Comparison of ENCODE assay signal across 8 cellular contexts in genomic region chr4:108649863-108650211, GRCh38. TPM values are rescaled to one million over a fixed set of nuclear protein-coding genes. Genes with fewer than 3 reads are reported as not detected.
A peak's percentile ranks its signal among the peaks of the same experiment; 100 is the strongest.
DNase-seq lines count a peak whose midpoint lies in the region; ATAC-seq, FAIRE-seq and TF ChIP-seq lines count a peak whose summit lies in the region.

No MANE protein-coding gene starts in this region.

- intact Hi-C loops in psoas muscle (cut with DNase I) = loop anchor here in 1 of 2 donors (1.0 kb wide), 1 partner anchor 30 kb away; the partner anchor contains the start of gene RPL34

- POLR2A ChIA-PET in H1 (lab: Charles Lee; ENCODE audit: partially characterized antibody) = interaction anchor here (0.6 to 3.7 kb wide), 15 partner anchors 9 to 359 kb away, joined by 3 to 25 read pairs (median 4); partner anchors contain the start of genes ETNPPL and RPL34

- H3K18ac ChIP-seq in H1 (ENCODE audit: extremely low read depth, low read length) = no peak overlapping the region

- CTCF ChIA-PET in H1 (lab: Charles Lee; ENCODE audit: partially characterized antibody) = interaction anchor here (0.7 to 1.3 kb wide), 5 partner anchors 12 to 813 kb away, joined by 3 to 4 read pairs (median 3); no protein-coding TSS in a partner anchor

- H3K27ac ChIP-seq in DOHH2 (ENCODE audit: low read depth, low read length) (peak overlapping the region; percentile 26; the same call in 1 of the 2 replicates), H1 (ENCODE audit: low read depth, low read length) (no peak overlapping the region), psoas muscle (peak overlapping the region; percentile 93)

- H4K20me1 ChIP-seq in DOHH2 (ENCODE audit: control insufficient read depth, insufficient read depth, low read depth, low read length) (peaks cover 3% of the 10 kb centered on the region; the same call in 1 of the 2 replicates), H1 (replicated peaks in 1 of 2; ENCODE audit: control insufficient read depth in 1 of 2, insufficient read depth in 2 of 2, low read length in 2 of 2) (peaks cover 0 to 2% of the 10 kb centered on the region in 2 experiments)

- 10% methylated on average over 6 of the region's 6 CpGs; no CpG with 5 or more reads in 1 of the 2 experiments for WGBS in H1 (ENCODE audit: extremely low coverage in 1 of 2, insufficient coverage in 1 of 2, insufficient read length in 1 of 2, insufficient replicate concordance in 2 of 2, low coverage in 1 of 2, low lambda C conversion rate in 2 of 2, missing lambda C conversion rate in 1 of 2), 2 experiments
- 0 to 1% (median 1%) methylated on average over 6 of the region's 6 CpGs for WGBS in psoas muscle, 3 donors

- H3K4me1 ChIP-seq in DOHH2 (ENCODE audit: control insufficient read depth, low read length) = peaks cover 21% of the 10 kb centered on the region
- H3K4me1 ChIP-seq in H1 (replicated peaks in 1 of 4; ENCODE audit: control insufficient read depth in 3 of 4, insufficient read depth in 4 of 4, low read length in 3 of 4) = no peaks in the 10 kb centered on the region
- H3K4me1 ChIP-seq in psoas muscle = peaks cover 12% of the 10 kb centered on the region

- no peaks in the 10 kb centered on the region for H3K9me3 ChIP-seq in DOHH2 (ENCODE audit: control insufficient read depth, insufficient read depth, low read length)
- no peaks in the 10 kb centered on the region for H3K9me3 ChIP-seq in H1 (ENCODE audit: insufficient read depth in 2 of 2, low read depth in 1 of 2, low read length in 1 of 2)
- H3K9me3 ChIP-seq in psoas muscle = no peaks in the 10 kb centered on the region

- H2BK20ac ChIP-seq in H1 (ENCODE audit: low read length) = no peak overlapping the region

- H3K36me3 ChIP-seq in DOHH2 (ENCODE audit: control insufficient read depth, low read length) (peaks cover 16% of the 10 kb centered on the region), H1 (ENCODE audit: control insufficient read depth in 2 of 4, insufficient read depth in 4 of 4, low read length in 3 of 4) (no peaks in the 10 kb centered on the region), psoas muscle (ENCODE audit: insufficient read depth in 1 of 2, low read depth in 1 of 2) (no peaks in the 10 kb centered on the region)

- H3K23ac ChIP-seq in H1 (ENCODE audit: insufficient read length) = no peak overlapping the region

- no peaks in the 10 kb centered on the region for H3K9me2 ChIP-seq in DOHH2 (replicated peaks; ENCODE audit: control insufficient read depth, low read length)

- no peak overlapping the region for H4K91ac ChIP-seq in H1 (replicated peaks; ENCODE audit: insufficient read length, low read length)

- H2AK5ac ChIP-seq in H1 (ENCODE audit: low read depth, low read length) = no peak overlapping the region

- H3K79me2 ChIP-seq in DOHH2 (ENCODE audit: control insufficient read depth, low read length) (peaks cover 45% of the 10 kb centered on the region), H1 (ENCODE audit: control insufficient read depth in 1 of 2, insufficient read depth in 2 of 2, low read length in 2 of 2) (peaks cover 6 to 44% of the 10 kb centered on the region in 2 experiments)

- H3K23me2 ChIP-seq in H1 (ENCODE audit: low read depth, low read length) = no peaks in the 10 kb centered on the region

- DNase-seq in Jurkat, Clone E6-1 (ENCODE audit: low read depth, low spot score) = no peak
- DNase-seq in H1 (ENCODE audit: low read depth in 1 of 2, low spot score in 2 of 2) = no peak
- DNase-seq in psoas muscle = no peak
- no peak for DNase-seq in SHP77 treated with DMSO at 0.1 percent for 48 hours (lab: John Stamatoyannopoulos, UW)
- DNase-seq in MV-4-11 (lab: John Stamatoyannopoulos, UW) = no peak
- no peak for DNase-seq in activated gamma-delta T cell treated with Interleukin-2 at 50 U/mL for 16 hours

- H2AFZ ChIP-seq in H1 (ENCODE audit: low read length) = peak overlapping the region; percentile 98

- no peak; a peak in 1 of 3 replicates for TF ChIP-seq POLR2A in H1 (IDR thresholded peaks at IDR 0.05; ENCODE audit: control extremely low read depth in 1 of 2, low read depth in 2 of 2, low read length in 2 of 2)

- H3K4me2 ChIP-seq in DOHH2 (ENCODE audit: low read length) (peak overlapping the region; percentile 75), H1 (ENCODE audit: insufficient read depth in 1 of 2, low read depth in 2 of 2, low read length in 2 of 2) (peak overlapping the region; percentile 60 to 63)

- no peak for TF ChIP-seq EP300 in H1 (IDR thresholded peaks at IDR 0.05; ENCODE audit: borderline replicate concordance in 1 of 2, low read depth in 2 of 2, low read length in 2 of 2)

- H4K5ac ChIP-seq in H1 (ENCODE audit: insufficient read length, low read depth, low read length) = no peak overlapping the region

- H4K8ac ChIP-seq in H1 (ENCODE audit: extremely low read depth, insufficient read depth, low read length) = no peak overlapping the region

- peak overlapping the region in 1 of 4 experiments; percentile 68; a peak in 1 of 7 replicates for H3K9ac ChIP-seq in H1 (replicated peaks in 1 of 4; ENCODE audit: extremely low read depth in 1 of 4, low read depth in 3 of 4, low read length in 3 of 4)

- no peak overlapping the region for H2BK15ac ChIP-seq in H1 (ENCODE audit: low read length)

- no peak for TF ChIP-seq RAD21 in H1 (IDR thresholded peaks at IDR 0.05 in 1 of 2, conservative IDR thresholded peaks at IDR 0.05 in 1 of 2; ENCODE audit: low read depth in 2 of 2, low read length in 2 of 2)

- H2BK12ac ChIP-seq in H1 (ENCODE audit: low read depth, low read length) = no peak overlapping the region

- TF ChIP-seq CTCF in DOHH2 (IDR thresholded peaks at IDR 0.05; ENCODE audit: low read depth, low read length, poor library complexity, severe bottlenecking) = no peak
- TF ChIP-seq CTCF in H1 (IDR thresholded peaks at IDR 0.05; ENCODE audit: control extremely low read depth in 1 of 3, insufficient read depth in 1 of 3, low read depth in 1 of 3, low read length in 3 of 3) = no peak
- no peak for TF ChIP-seq CTCF in psoas muscle (IDR thresholded peaks at IDR 0.05)

- no peak overlapping the region for H3K14ac ChIP-seq in H1 (ENCODE audit: insufficient read length)

- peaks cover 3% of the 10 kb centered on the region; the same call in 1 of the 2 replicates for H3F3A ChIP-seq in DOHH2 (ENCODE audit: control insufficient read depth, insufficient read depth)

- H3K4me3 ChIP-seq in DOHH2 (ENCODE audit: low read length) (peak overlapping the region; percentile 99), H1 (ENCODE audit: extremely low read depth in 1 of 4, insufficient read depth in 2 of 4, low read depth in 3 of 4, low read length in 4 of 4) (peak overlapping the region; percentile 26 to 92 (median 62)), psoas muscle (peak overlapping the region; percentile 99)
- H3K4me3 ChIP-seq in Jurkat, Clone E6-1 (ENCODE audit: low read length) = peak overlapping the region; percentile 99

- no peaks in the 10 kb centered on the region for H3K27me3 ChIP-seq in DOHH2 (ENCODE audit: control insufficient read depth, low read length)
- H3K27me3 ChIP-seq in H1 (replicated peaks in 1 of 4; ENCODE audit: control insufficient read depth in 3 of 4, extremely low read depth in 1 of 4, insufficient read depth in 3 of 4, low read length in 3 of 4) = no peaks in the 10 kb centered on the region
- H3K27me3 ChIP-seq in psoas muscle (ENCODE audit: insufficient read depth in 3 of 3, low read length in 2 of 3) = no peaks in the 10 kb centered on the region

- H3K4ac ChIP-seq in H1 (replicated peaks; ENCODE audit: insufficient read length, low read depth, low read length) = no peak overlapping the region

- no peak for FAIRE-seq in H1 (lab: Jason Lieb, UNC)

- no peak overlapping the region for H2BK5ac ChIP-seq in H1 (ENCODE audit: low read depth, low read length)

- ATAC-seq in GM21576 (IDR thresholded peaks at IDR 0.05; ENCODE audit: unreplicated experiment) (peak; percentile 3), psoas muscle (peak in 1 of 4 donors; percentile 3)

- no peak overlapping the region for H3K56ac ChIP-seq in H1 (replicated peaks; ENCODE audit: insufficient read length, low read depth, low read length)

- H3K79me1 ChIP-seq in H1 (ENCODE audit: low read depth, low read length) = peaks cover 2% of the 10 kb centered on the region; the same call in 1 of the 2 replicates

- H2BK120ac ChIP-seq in H1 (replicated peaks; ENCODE audit: low read depth, low read length) = no peak overlapping the region

TF ChIP-seq in H1, 55 proteins besides CTCF, POLR2A, EP300 and RAD21:
- TF ChIP-seq TBP (IDR thresholded peaks at IDR 0.05; ENCODE audit: low read depth, low read length) (0 out of 2 replicates have a peak, but pooled peaks have one; percentile 2), KDM5A (IDR thresholded peaks at IDR 0.05; ENCODE audit: low read length) (no peak)

RNA-seq across cellular contexts. Expression of gene OSTC, which starts 0.6 kb away (rescaled TPM):
- polyA plus RNA-seq in Jurkat, Clone E6-1 (2012; ENCODE audit: insufficient read depth, insufficient read length) = 170 TPM
- 176 and 178 TPM in 2 replicates for total RNA-seq in H1 (2021; fragmentation: NEBNext Ultra II Directional; extraction: Animal tissue kit (Norgen Biotek cat#: 25700))
- polyA plus RNA-seq in H1 (2011; rRNA removed) (95.8 and 165 TPM in 2 replicates), psoas muscle (10 to 100 TPM; 34.6 to 86.3 (median 51.0) TPM)
- polyA plus RNA-seq in H1 (2011; cell fraction: cytosol; rRNA removed) = 148 TPM
- 34.0 TPM for polyA plus RNA-seq in H1 (2011; cell fraction: nucleus; rRNA removed)
- polyA plus RNA-seq in H1 (2012, experiment 1 of 2) = 113 to 148 TPM (median 134 TPM) in 4 replicates
- polyA plus RNA-seq in H1 (2012, experiment 2 of 2) = 120 TPM
- 276 TPM for polyA plus RNA-seq in H1 (2013, experiment 1 of 2)
- polyA plus RNA-seq in H1 (2013, experiment 2 of 2) = 352 TPM
- 110 and 111 TPM in 2 replicates for polyA minus RNA-seq in H1 (2011; rRNA and poly(A)+ RNA removed)
- polyA minus RNA-seq in H1 (2011; cell fraction: cytosol; rRNA and poly(A)+ RNA removed) = 38.5 TPM
- polyA minus RNA-seq in H1 (2011; cell fraction: nucleus; rRNA and poly(A)+ RNA removed) = 40.7 TPM
- total RNA-seq in psoas muscle = 10 to 100 TPM; 17.6 to 29.8 (median 21.2) TPM

RNA-seq across cellular contexts. Expression of gene RPL34, which starts 29.5 kb away (rescaled TPM):
- 2,635 TPM for polyA plus RNA-seq in Jurkat, Clone E6-1 (2012; ENCODE audit: insufficient read depth, insufficient read length)
- total RNA-seq in H1 (2021; fragmentation: NEBNext Ultra II Directional; extraction: Animal tissue kit (Norgen Biotek cat#: 25700)) = 1,419 and 1,430 TPM in 2 replicates
- polyA plus RNA-seq in H1 (2011; rRNA removed) (1,414 and 2,987 TPM in 2 replicates), psoas muscle (1,000 to 10,000 TPM; 1,899 to 2,947 (median 2,473) TPM)
- polyA plus RNA-seq in H1 (2011; cell fraction: cytosol; rRNA removed) = 2,735 TPM
- 914 TPM for polyA plus RNA-seq in H1 (2011; cell fraction: nucleus; rRNA removed)
- 2,414 to 2,962 TPM (median 2,632 TPM) in 4 replicates for polyA plus RNA-seq in H1 (2012, experiment 1 of 2)
- polyA plus RNA-seq in H1 (2012, experiment 2 of 2) = 20,423 TPM
- polyA plus RNA-seq in H1 (2013, experiment 1 of 2) = 2,424 TPM
- 2,427 TPM for polyA plus RNA-seq in H1 (2013, experiment 2 of 2)
- polyA minus RNA-seq in H1 (2011; rRNA and poly(A)+ RNA removed) = 314 and 483 TPM in 2 replicates
- polyA minus RNA-seq in H1 (2011; cell fraction: cytosol; rRNA and poly(A)+ RNA removed) = 98.6 TPM
- polyA minus RNA-seq in H1 (2011; cell fraction: nucleus; rRNA and poly(A)+ RNA removed) = 439 TPM
- 100 to 1,000 TPM; 614 to 727 (median 691) TPM for total RNA-seq in psoas muscle
